Comparison of ENCODE assay signal across 24 cellular contexts in genomic region chr12:72269491-72269890, GRCh38. TPM values are rescaled to one million over a fixed set of nuclear protein-coding genes. Genes with fewer than 3 reads are reported as not detected.
DNase-seq lines count a peak whose midpoint lies in the region; ATAC-seq, FAIRE-seq and TF ChIP-seq lines count a peak whose summit lies in the region.
"Had no signal": no experiment of that assay in that cellular context is flagged by ENCODE, and none has a peak within 500 bp of the region (broad histone marks: within the 10 kb centered on the region; RNA-seq: fewer than 3 reads in every experiment).

No MANE protein-coding gene starts in this region.

- no peak for ATAC-seq in pancreas
- ATAC-seq: activated naive CD4-positive, alpha-beta T cell treated with anti-CD3 and anti-CD28 coated beads, Interleukin-2, amount 50 U/mL, for 72 hours; activated T-cell treated with anti-CD3 and anti-CD28 coated beads, Interleukin-2, amount 50 U/mL, for 72 hours; CD8-positive, alpha-beta T cell; gastrocnemius medialis; HepG2; left lobe of liver; natural killer cell treated with Interleukin-12 subunit alpha and Interleukin-12 subunit beta and Interleukin-15 and Interleukin-18, amount 100 ng/mL, for 72 hours had no signal

- H3K36me3 ChIP-seq in BJ (ENCODE audit: control insufficient read depth, insufficient read depth, low read length) (no peaks in the 10 kb centered on the region), pancreas (no peaks in the 10 kb centered on the region)
- H3K36me3 ChIP-seq: gastrocnemius medialis, spleen, uterus had no signal

- H3K4me3 ChIP-seq in BJ (ENCODE audit: low read depth, low read length): peak overlapping the region; percentile 80
- H3K4me3 ChIP-seq in dorsolateral prefrontal cortex: peak overlapping the region in 53 of 59 donors; percentile 7 to 85 (median 70)
- peak overlapping the region in 3 of 4 donors; percentile 57 to 71 (median 65) for H3K4me3 ChIP-seq in pancreas
- H3K4me3 ChIP-seq: gastrocnemius medialis, PC-9, uterus had no signal

- H3K36me3 Mint-ChIP-seq in HFFc6 (ENCODE audit: low read depth): peaks cover 64% of the 10 kb centered on the region
- H3K36me3 Mint-ChIP-seq: CD8-positive, alpha-beta T cell; mesothelial cell of epicardium; natural killer cell treated with Interleukin-12 subunit alpha and Interleukin-12 subunit beta and Interleukin-15 and Interleukin-18, amount 100 ng/mL, for 72 hours had no signal

- intact Hi-C loops in dorsolateral prefrontal cortex (cut with DNase I): no loop called here
- intact Hi-C loops in pancreas (cut with DNase I): no loop called here

- no peak for DNase-seq in BJ (ENCODE audit: low read depth)
- no peak for DNase-seq in HFFc6
- DNase-seq in dorsolateral prefrontal cortex: no peak
- no peak for DNase-seq in pancreas
- no peak for DNase-seq in activated CD4-positive, alpha-beta T cell treated with anti-CD3 and anti-CD28 coated beads for 48 hours
- DNase-seq in HTR-8/SVneo (ENCODE audit: insufficient read length, low spot score): no peak
- no peak for DNase-seq in effector CD8-positive, alpha-beta T cell (lab: John Stamatoyannopoulos, UW)
- no peak for DNase-seq in SIG-M5 (lab: John Stamatoyannopoulos, UW)
- DNase-seq: activated CD8-positive, alpha-beta memory T cell treated with anti-CD3 and anti-CD28 coated beads for 24 hours; activated T-cell treated with anti-CD3 and anti-CD28 coated beads, Interleukin-2, amount 50 U/mL, for 72 hours; CD8-positive, alpha-beta T cell; gastrocnemius medialis; NCI-H1417; PC-9; spleen; substantia nigra; uterus had no signal

- peaks cover 46% of the 10 kb centered on the region for H3K4me1 Mint-ChIP-seq in HFFc6 (ENCODE audit: low read depth)

- 25 to 32% methylated on average over 1 of the region's 1 CpG for WGBS in pancreas, 2 donors

- no peak for TF ChIP-seq CTCF in BJ (IDR thresholded peaks at IDR 0.05; ENCODE audit: insufficient read depth, low read depth, low read length)
- TF ChIP-seq CTCF in HFFc6 (IDR thresholded peaks at IDR 0.05): no peak
- TF ChIP-seq CTCF in dorsolateral prefrontal cortex (IDR thresholded peaks at IDR 0.05 in 54 of 56, conservative IDR thresholded peaks at IDR 0.05 in 2 of 56; ENCODE audit: low read depth in 1 of 56, partially characterized antibody in 56 of 56): no peak
- no peak for TF ChIP-seq CTCF in pancreas (IDR thresholded peaks at IDR 0.05)

- H3K27me3 ChIP-seq in BJ (ENCODE audit: control insufficient read depth, insufficient read depth, low read length) (no peaks in the 10 kb centered on the region), dorsolateral prefrontal cortex (peaks cover 0 to 25% (median 6%) of the 10 kb centered on the region in 45 donors), pancreas (no peaks in the 10 kb centered on the region)
- H3K27me3 ChIP-seq: uterus had no signal

- H3K27me3 Mint-ChIP-seq in HFFc6 (ENCODE audit: insufficient read depth): no peaks in the 10 kb centered on the region; the same call in 1 of the 2 replicates

- peaks cover 0 to 15% (median 12%) of the 10 kb centered on the region in 3 donors for H3K4me1 ChIP-seq in pancreas
- H3K4me1 ChIP-seq: uterus had no signal

- peak overlapping the region in 13 of 59 donors; percentile 0 to 85 (median 51) for H3K27ac ChIP-seq in dorsolateral prefrontal cortex
- H3K27ac ChIP-seq in pancreas: peak overlapping the region in 3 of 4 donors; percentile 1 to 93 (median 81)
- H3K27ac ChIP-seq: gastrocnemius medialis, PC-9, spleen, uterus had no signal

- POLR2A ChIA-PET in BJ (lab: Charles Lee): no interaction called here

- FAIRE-seq in pancreas (lab: Jason Lieb, UNC) (no peak), HTR-8/SVneo (lab: Jason Lieb, UNC) (no peak)
- FAIRE-seq: endothelial cell of umbilical vein, GM18507, HepG2 had no signal

- H3K27ac Mint-ChIP-seq in HFFc6: peak overlapping the region; percentile 53
- H3K27ac Mint-ChIP-seq: activated naive CD4-positive, alpha-beta T cell treated with anti-CD3 and anti-CD28 coated beads, Interleukin-2, amount 50 U/mL, for 72 hours; activated T-cell treated with anti-CD3 and anti-CD28 coated beads, Interleukin-2, amount 50 U/mL, for 72 hours; CD8-positive, alpha-beta T cell; mesothelial cell of epicardium; natural killer cell treated with Interleukin-12 subunit alpha and Interleukin-12 subunit beta and Interleukin-15 and Interleukin-18, amount 100 ng/mL, for 72 hours had no signal

- H3K9me3 Mint-ChIP-seq in HFFc6: peaks cover 5% of the 10 kb centered on the region; the same call in 1 of the 2 replicates
- H3K9me3 Mint-ChIP-seq: activated naive CD4-positive, alpha-beta T cell treated with anti-CD3 and anti-CD28 coated beads, Interleukin-2, amount 50 U/mL, for 72 hours; CD8-positive, alpha-beta T cell; mesothelial cell of epicardium; natural killer cell treated with Interleukin-12 subunit alpha and Interleukin-12 subunit beta and Interleukin-15 and Interleukin-18, amount 100 ng/mL, for 72 hours had no signal

- H3K9me3 ChIP-seq in pancreas: no peaks in the 10 kb centered on the region
- H3K9me3 ChIP-seq: gastrocnemius medialis, spleen, uterus had no signal

- CTCF ChIA-PET in BJ (lab: Yijun Ruan, JAX): no interaction called here

- peak overlapping the region; percentile 98 for H3K4me3 Mint-ChIP-seq in HFFc6
- H3K4me3 Mint-ChIP-seq: activated T-cell treated with anti-CD3 and anti-CD28 coated beads, Interleukin-2, amount 50 U/mL, for 72 hours; CD8-positive, alpha-beta T cell; mesothelial cell of epicardium; natural killer cell treated with Interleukin-12 subunit alpha and Interleukin-12 subunit beta and Interleukin-15 and Interleukin-18, amount 100 ng/mL, for 72 hours had no signal

RNA-seq across cellular contexts. Expression of gene TRHDE, which starts 2.7 kb away (rescaled TPM):
- 17.1 and 44.1 TPM in 2 replicates for polyA plus RNA-seq in BJ (2011; rRNA removed)
- polyA minus RNA-seq in BJ (2011; rRNA and poly(A)+ RNA removed): 40.9 and 42.6 TPM in 2 replicates
- 100 to 1,000 TPM in 2 of 6 experiments, 10 to 100 TPM in 4; 65.7 to 106 (median 93.3) TPM for total RNA-seq in HFFc6 (2021; fragmentation: NEBNext Ultra II Directional; extraction: Animal tissue kit (Norgen Biotek cat#: 25700))
- total RNA-seq in dorsolateral prefrontal cortex: 10 to 100 TPM; 14.1 to 93.9 (median 41.5) TPM
- total RNA-seq in pancreas: 10 to 100 TPM in 5 of 6 donors, 1 to 10 TPM in 1; 8.1 to 30.2 (median 22.7) TPM
- 1 to 10 TPM; 1.9 to 2.2 TPM for polyA plus RNA-seq in pancreas
- total RNA-seq: activated naive CD4-positive, alpha-beta T cell treated with anti-CD3 and anti-CD28 coated beads, Interleukin-2, amount 50 U/mL, for 72 hours; activated T-cell treated with anti-CD3 and anti-CD28 coated beads, Interleukin-2, amount 50 U/mL, for 72 hours; CD8-positive, alpha-beta T cell; endothelial cell of umbilical vein; HepG2 had no signal
- polyA plus RNA-seq: endothelial cell of umbilical vein, HepG2 had no signal
